Comparison of ENCODE assay signal across 8 cellular contexts in the genomic region with DNA sequence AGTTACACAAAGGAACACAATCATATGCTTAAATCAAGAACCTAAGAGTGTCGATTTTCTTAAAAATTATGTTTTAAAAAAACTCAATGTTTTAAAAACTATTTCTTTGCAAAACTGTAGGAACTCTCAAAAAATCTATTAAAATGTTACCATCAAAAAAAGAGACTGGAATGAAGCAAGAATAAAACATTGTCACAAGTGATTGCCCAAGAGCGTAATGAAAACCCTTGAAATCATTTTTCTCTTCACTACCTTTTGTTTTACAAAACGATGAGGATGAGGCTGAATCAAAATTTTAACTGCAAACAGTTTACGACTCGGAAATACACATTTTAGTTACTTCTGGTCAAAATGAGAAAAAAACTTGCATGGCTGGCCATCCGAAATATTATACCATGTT. TPM values are rescaled to one million over a fixed set of nuclear protein-coding genes. Genes with fewer than 3 reads are reported as not detected.
DNase-seq lines count a peak whose midpoint lies in the region; ATAC-seq, FAIRE-seq and TF ChIP-seq lines count a peak whose summit lies in the region.

No MANE protein-coding gene starts in this region.

- H3K4me3 ChIP-seq in CD8-positive, alpha-beta memory T cell (ENCODE audit: low read length): peak overlapping the region; percentile 86
- H3K4me3 ChIP-seq in Peyer's patch: peak overlapping the region; percentile 82 to 87 (median 84)
- peak overlapping the region; percentile 74 to 80 (median 80) for H3K4me3 ChIP-seq in esophagus muscularis mucosa
- H3K4me3 ChIP-seq in pancreas: peak overlapping the region; percentile 52 to 86 (median 83)

- H3K4me1 Mint-ChIP-seq in CD8-positive, alpha-beta memory T cell: peaks cover 51 to 74% (median 73%) of the 10 kb centered on the region in 3 donors

- no peaks in the 10 kb centered on the region for H3K9me3 ChIP-seq in CD8-positive, alpha-beta memory T cell (ENCODE audit: low read length)
- H3K9me3 ChIP-seq in Peyer's patch: no peaks in the 10 kb centered on the region
- H3K9me3 ChIP-seq in esophagus muscularis mucosa: no peaks in the 10 kb centered on the region
- H3K9me3 ChIP-seq in pancreas: no peaks in the 10 kb centered on the region

- TF ChIP-seq CTCF in Peyer's patch (IDR thresholded peaks at IDR 0.05) (no peak), esophagus muscularis mucosa (IDR thresholded peaks at IDR 0.05) (no peak), pancreas (IDR thresholded peaks at IDR 0.05) (no peak), GM13977 (IDR thresholded peaks at IDR 0.05; ENCODE audit: extremely low read depth, insufficient read depth, missing control alignments) (no peak), D721Med (IDR thresholded peaks at IDR 0.05; ENCODE audit: insufficient read depth, missing control alignments) (no peak)

- peak overlapping the region; percentile 99 to 100 (median 100) for H3K27ac Mint-ChIP-seq in CD8-positive, alpha-beta memory T cell

- in situ Hi-C loops in GM13977 (cut with MboI; ENCODE audit: low pct_unique_long_range_greater_than_20kb, low sequenced_read_pairs, unreplicated experiment): no loop called here

- H3K27ac ChIP-seq in CD8-positive, alpha-beta memory T cell (ENCODE audit: low read depth, low read length): peak overlapping the region; percentile 99
- H3K27ac ChIP-seq in Peyer's patch (peak overlapping the region in 2 of 4 donors; percentile 99 to 100), esophagus muscularis mucosa (replicated peaks in 1 of 4) (peak overlapping the region; percentile 98 to 100 (median 98)), pancreas (peak overlapping the region in 2 of 4 donors; percentile 99)

- H3K4me3 Mint-ChIP-seq in CD8-positive, alpha-beta memory T cell: peak overlapping the region; percentile 97 to 100 (median 99)

- DNase-seq in CD8-positive, alpha-beta memory T cell: no peak
- DNase-seq in Peyer's patch (no peak), esophagus muscularis mucosa (ENCODE audit: extremely low spot score) (no peak), pancreas (no peak), GM13977 (ENCODE audit: low spot score) (no peak), D721Med (ENCODE audit: insufficient read length, low spot score) (no peak), inferior parietal cortex (ENCODE audit: extremely low spot score) (no peak)

- no peak for TF ChIP-seq EP300 in esophagus muscularis mucosa (IDR thresholded peaks at IDR 0.05)

- intact Hi-C loops in esophagus muscularis mucosa (cut with DNase I): loop anchor here (5.0 kb wide), 1 partner anchor 89 kb away; the partner anchor contains the start of gene ACBD5
- intact Hi-C loops in pancreas (cut with DNase I): no loop called here

- H3K27me3 Mint-ChIP-seq in CD8-positive, alpha-beta memory T cell: peaks cover 0 to 9% of the 10 kb centered on the region in 2 donors

- ATAC-seq in pancreas (no peak), HG02870 (IDR thresholded peaks at IDR 0.05; ENCODE audit: unreplicated experiment) (no peak)

- peaks cover 0 to 3% (median 0%) of the 10 kb centered on the region in 5 donors for H3K9me3 Mint-ChIP-seq in CD8-positive, alpha-beta memory T cell

- TF ChIP-seq POLR2A in Peyer's patch (IDR thresholded peaks at IDR 0.05) (no peak), esophagus muscularis mucosa (IDR thresholded peaks at IDR 0.05; ENCODE audit: low read depth) (no peak)

- no peaks in the 10 kb centered on the region for H3K36me3 ChIP-seq in CD8-positive, alpha-beta memory T cell (ENCODE audit: insufficient read depth, low read length)
- H3K36me3 ChIP-seq in Peyer's patch: peaks cover 0 to 7% (median 0%) of the 10 kb centered on the region in 3 donors
- H3K36me3 ChIP-seq in esophagus muscularis mucosa: peaks cover 6% of the 10 kb centered on the region in 4 donors
- H3K36me3 ChIP-seq in pancreas: no peaks in the 10 kb centered on the region

- no peaks in the 10 kb centered on the region for H3K27me3 ChIP-seq in CD8-positive, alpha-beta memory T cell (ENCODE audit: insufficient read depth, low read length, poor library complexity, severe bottlenecking)
- H3K27me3 ChIP-seq in Peyer's patch (no peaks in the 10 kb centered on the region), esophagus muscularis mucosa (no peaks in the 10 kb centered on the region), pancreas (no peaks in the 10 kb centered on the region)

- 5% methylated on average over 6 of the region's 6 CpGs for WGBS in esophagus muscularis mucosa
- WGBS in pancreas, 2 donors: 1 to 3% methylated on average over 6 of the region's 6 CpGs

- peaks cover 32% of the 10 kb centered on the region for H3K4me1 ChIP-seq in CD8-positive, alpha-beta memory T cell (ENCODE audit: insufficient read depth, low read length)
- H3K4me1 ChIP-seq in Peyer's patch: peaks cover 0 to 22% (median 3%) of the 10 kb centered on the region in 4 donors
- H3K4me1 ChIP-seq in esophagus muscularis mucosa: peaks cover 16 to 48% (median 43%) of the 10 kb centered on the region in 4 donors
- H3K4me1 ChIP-seq in pancreas: peaks cover 0 to 20% (median 13%) of the 10 kb centered on the region in 3 donors

- POLR2A ChIA-PET in CD8-positive, alpha-beta memory T cell (lab: Charles Lee): interaction anchor here (0.5 to 3.2 kb wide), 10 partner anchors 20 to 99 kb away, joined by 3 to 33 read pairs (median 6); partner anchors contain the start of genes ACBD5 and ANKRD26

- FAIRE-seq in pancreas (lab: Jason Lieb, UNC): no peak
- no peak for FAIRE-seq in D721Med (lab: Jason Lieb, UNC)

- CTCF ChIA-PET in CD8-positive, alpha-beta memory T cell (lab: Charles Lee): interaction anchor here (0.8 to 1.7 kb wide), 5 partner anchors 13 to 99 kb away, joined by 3 to 8 read pairs (median 4); no protein-coding TSS in a partner anchor

- H3K36me3 Mint-ChIP-seq in CD8-positive, alpha-beta memory T cell: peaks cover 3 to 61% (median 7%) of the 10 kb centered on the region in 3 donors

RNA-seq across cellular contexts. Expression of gene YME1L1, which starts 0.9 kb away (rescaled TPM):
- 100 to 1,000 TPM; 121 to 124 TPM for total RNA-seq in CD8-positive, alpha-beta memory T cell
- polyA plus RNA-seq in CD8-positive, alpha-beta memory T cell: 114 TPM
- total RNA-seq in Peyer's patch (10 to 100 TPM; 43.1 to 86.6 (median 55.7) TPM), esophagus muscularis mucosa (10 to 100 TPM; 63.9 to 81.2 (median 66.0) TPM), pancreas (10 to 100 TPM; 34.2 to 58.0 (median 49.9) TPM)
- 10 to 100 TPM; 11.9 to 29.6 TPM for polyA plus RNA-seq in pancreas

RNA-seq across cellular contexts. Expression of gene MASTL, which starts 1.8 kb away (rescaled TPM):
- total RNA-seq in CD8-positive, alpha-beta memory T cell: 10 to 100 TPM; 22.6 to 22.8 TPM
- 3.4 TPM for polyA plus RNA-seq in CD8-positive, alpha-beta memory T cell
- total RNA-seq in Peyer's patch (10 to 100 TPM in 3 of 4 donors, 1 to 10 TPM in 1; 9.8 to 14.4 (median 11.0) TPM), esophagus muscularis mucosa (1 to 10 TPM; 3.0 to 6.2 (median 4.1) TPM), pancreas (1 to 10 TPM; 1.6 to 3.7 (median 2.1) TPM)
- 1 to 10 TPM; 1.3 to 3.2 TPM for polyA plus RNA-seq in pancreas

RNA-seq across cellular contexts. Expression of gene ANKRD26, which starts 53.0 kb away (rescaled TPM):
- total RNA-seq in CD8-positive, alpha-beta memory T cell: 1 to 10 TPM; 9.5 to 9.7 TPM
- polyA plus RNA-seq in CD8-positive, alpha-beta memory T cell: 2.4 TPM
- total RNA-seq in Peyer's patch (10 to 100 TPM; 12.2 to 40.4 (median 12.7) TPM), esophagus muscularis mucosa (10 to 100 TPM in 1 of 4 donors, 1 to 10 TPM in 3; 4.0 to 12.5 (median 6.2) TPM), pancreas (1 to 10 TPM; 1.7 to 5.4 (median 3.9) TPM)
- 1 to 10 TPM; 2.0 to 2.3 TPM for polyA plus RNA-seq in pancreas
